ENCODE assay signal across 30 cellular contexts in genomic region chr13:43319617-43320444, GRCh38.
A peak's percentile ranks its signal among the peaks of the same experiment; 100 is the strongest.
DNase-seq lines count a peak whose midpoint lies in the region; ATAC-seq, FAIRE-seq and TF ChIP-seq lines count a peak whose summit lies in the region.
"Had no signal": no experiment of that assay in that cellular context is flagged by ENCODE, and none has a peak within 500 bp of the region (broad histone marks: within the 10 kb centered on the region; RNA-seq: fewer than 3 reads in every experiment).

No MANE protein-coding gene starts in this region.

- peaks cover 6% of the 10 kb centered on the region for H3K27me3 Mint-ChIP-seq in astrocyte (ENCODE audit: low read depth, unreplicated experiment)

- H2BK15ac ChIP-seq in neuronal stem cell (ENCODE audit: low read length), result no peak overlapping the region

- no peak overlapping the region for H4K8ac ChIP-seq in neuronal stem cell (ENCODE audit: low read depth, low read length)

- WGBS in neuronal stem cell (ENCODE audit: extremely low coverage in 2 of 2, insufficient read length in 2 of 2, insufficient replicate concordance in 1 of 2), 2 donors, result no CpG with 5 or more reads among the region's 10 CpGs

- no peaks in the 10 kb centered on the region for H4K20me1 ChIP-seq in astrocyte (ENCODE audit: insufficient read depth, low read length)

- no peaks in the 10 kb centered on the region for H3K79me2 ChIP-seq in astrocyte (ENCODE audit: insufficient read depth, low read length)

- H3K79me1 ChIP-seq in neuronal stem cell (ENCODE audit: low read depth, low read length), result no peaks in the 10 kb centered on the region

- H2AFZ ChIP-seq in astrocyte (ENCODE audit: low read depth, low read length), result peak overlapping the region; percentile 13
- peak overlapping the region; percentile 79 for H2AFZ ChIP-seq in neuronal stem cell (ENCODE audit: low read length)

- no peaks in the 10 kb centered on the region for H3K36me3 Mint-ChIP-seq in astrocyte (ENCODE audit: low read depth, unreplicated experiment)
- H3K36me3 Mint-ChIP-seq: CD8-positive, alpha-beta T cell had no signal

- H3K4me3 ChIP-seq in H7 (ENCODE audit: insufficient read depth, low read depth, low read length), result no peak overlapping the region
- H3K4me3 ChIP-seq in astrocyte (ENCODE audit: insufficient read depth, low read depth, low read length), result no peak overlapping the region
- H3K4me3 ChIP-seq in kidney (ENCODE audit: low read length in 2 of 2), result no peak overlapping the region
- H3K4me3 ChIP-seq in neuronal stem cell (ENCODE audit: low read length in 2 of 2), result no peak overlapping the region
- no peak overlapping the region for H3K4me3 ChIP-seq in tibial artery
- H3K4me3 ChIP-seq: adrenal gland, cardiac muscle cell, SK-N-MC had no signal

- no peak for ATAC-seq in GM21367 (IDR thresholded peaks at IDR 0.05; ENCODE audit: unreplicated experiment)
- ATAC-seq: activated CD4-positive, alpha-beta T cell treated with anti-CD3 and anti-CD28 coated beads for 36 hours; CD8-positive, alpha-beta T cell; left cardiac atrium had no signal

- H3K9ac ChIP-seq in astrocyte (ENCODE audit: low read length) (no peak overlapping the region), kidney (ENCODE audit: low read length in 2 of 2) (no peak overlapping the region), neuronal stem cell (ENCODE audit: low read depth, low read length, poor library complexity) (no peak overlapping the region)
- H3K9ac ChIP-seq: KMS-11 had no signal

- H3K4me1 ChIP-seq in astrocyte (ENCODE audit: insufficient read depth, low read length), result peaks cover 15% of the 10 kb centered on the region
- peaks cover 0 to 6% of the 10 kb centered on the region in 2 donors for H3K4me1 ChIP-seq in kidney (ENCODE audit: control insufficient read depth in 1 of 2, insufficient read depth in 1 of 2, low read depth in 1 of 2, low read length in 2 of 2)
- H3K4me1 ChIP-seq in neuronal stem cell (ENCODE audit: control insufficient read depth in 2 of 2, insufficient read depth in 1 of 2, low read depth in 1 of 2, low read length in 2 of 2), result peaks cover 9 to 13% of the 10 kb centered on the region in 2 donors
- H3K4me1 ChIP-seq in tibial artery, result peaks cover 0 to 14% (median 9%) of the 10 kb centered on the region in 4 donors

- H3K4me1 Mint-ChIP-seq in astrocyte (ENCODE audit: low read depth, unreplicated experiment), result peaks cover 20% of the 10 kb centered on the region
- H3K4me1 Mint-ChIP-seq: activated CD4-positive, alpha-beta T cell treated with anti-CD3 and anti-CD28 coated beads for 36 hours had no signal

- no peaks in the 10 kb centered on the region for H3K9me3 ChIP-seq in astrocyte (ENCODE audit: insufficient read depth, low read depth, low read length)
- H3K9me3 ChIP-seq in kidney (ENCODE audit: control insufficient read depth in 1 of 2, low read length in 2 of 2), result no peaks in the 10 kb centered on the region
- H3K9me3 ChIP-seq in neuronal stem cell (replicated peaks in 1 of 2; ENCODE audit: control insufficient read depth in 2 of 2, insufficient read depth in 1 of 2, low read depth in 1 of 2, low read length in 2 of 2), result no peaks in the 10 kb centered on the region
- H3K9me3 ChIP-seq in tibial artery, result no peaks in the 10 kb centered on the region
- H3K9me3 ChIP-seq: adrenal gland had no signal

- H3K23ac ChIP-seq in neuronal stem cell (ENCODE audit: low read depth, low read length, poor library complexity), result no peak overlapping the region

- H3K4ac ChIP-seq in neuronal stem cell (ENCODE audit: low read length), result no peak overlapping the region

- H3K27ac ChIP-seq in astrocyte (ENCODE audit: low read depth, low read length), result no peak overlapping the region
- peak overlapping the region; percentile 32 to 69 for H3K27ac ChIP-seq in kidney (ENCODE audit: low read depth in 2 of 2, low read length in 2 of 2)
- H3K27ac ChIP-seq in neuronal stem cell (replicated peaks; ENCODE audit: low read length), result peak overlapping the region; percentile 10
- H3K27ac ChIP-seq in tibial artery, result no peak overlapping the region
- H3K27ac ChIP-seq: adrenal gland, cardiac muscle cell, KMS-11, SK-N-MC had no signal

- no peak overlapping the region for H2BK120ac ChIP-seq in neuronal stem cell (ENCODE audit: low read depth, low read length)

- H3K18ac ChIP-seq in neuronal stem cell (ENCODE audit: low read length), result no peak overlapping the region

- H3K27ac Mint-ChIP-seq in astrocyte (ENCODE audit: unreplicated experiment), result no peak overlapping the region
- H3K27ac Mint-ChIP-seq: activated CD4-positive, alpha-beta T cell treated with anti-CD3 and anti-CD28 coated beads for 36 hours; CD8-positive, alpha-beta T cell; progenitor cell of endocrine pancreas had no signal

- H3K4me2 ChIP-seq in astrocyte (ENCODE audit: low read length) (no peak overlapping the region), neuronal stem cell (ENCODE audit: insufficient read depth, low read length, poor library complexity, severe bottlenecking) (no peak overlapping the region)
- H3K4me2 ChIP-seq: KMS-11 had no signal

- H3K36me3 ChIP-seq in H7 (replicated peaks; ENCODE audit: control insufficient read depth, insufficient read depth, low read length) (no peaks in the 10 kb centered on the region), astrocyte (ENCODE audit: insufficient read depth, low read length) (no peaks in the 10 kb centered on the region), kidney (ENCODE audit: control insufficient read depth in 1 of 2, insufficient read depth in 2 of 2, low read length in 2 of 2) (no peaks in the 10 kb centered on the region), neuronal stem cell (replicated peaks in 1 of 2; ENCODE audit: control insufficient read depth in 2 of 2, insufficient read depth in 2 of 2, low read length in 2 of 2) (no peaks in the 10 kb centered on the region), tibial artery (no peaks in the 10 kb centered on the region)
- H3K36me3 ChIP-seq: adrenal gland, cardiac muscle cell had no signal

- no peaks in the 10 kb centered on the region for H3K9me3 Mint-ChIP-seq in astrocyte (ENCODE audit: unreplicated experiment)
- H3K9me3 Mint-ChIP-seq: CD8-positive, alpha-beta T cell; neural crest cell had no signal

- no peak overlapping the region for H3K4me3 Mint-ChIP-seq in astrocyte (ENCODE audit: unreplicated experiment)
- H3K4me3 Mint-ChIP-seq: activated CD4-positive, alpha-beta T cell treated with anti-CD3 and anti-CD28 coated beads for 36 hours; CD8-positive, alpha-beta T cell; neural crest cell had no signal

- H3K27me3 ChIP-seq in H7 (ENCODE audit: control insufficient read depth, insufficient read depth, low read length) (no peaks in the 10 kb centered on the region), astrocyte (ENCODE audit: insufficient read depth, low read length) (peaks cover 5% of the 10 kb centered on the region), neuronal stem cell (ENCODE audit: control insufficient read depth in 3 of 3, insufficient read depth in 3 of 3, low read depth in 1 of 3, low read length in 3 of 3) (no peaks in the 10 kb centered on the region), tibial artery (no peaks in the 10 kb centered on the region)
- H3K27me3 ChIP-seq: adrenal gland, cardiac muscle cell had no signal

- FAIRE-seq in astrocyte (lab: Jason Lieb, UNC) (no peak), kidney (lab: Jason Lieb, UNC) (no peak)
- FAIRE-seq: A204.1, G401.6 had no signal

- no peak overlapping the region for H3K14ac ChIP-seq in neuronal stem cell (ENCODE audit: low read length)

- intact Hi-C loops in kidney (cut with DNase I) (no loop called here), tibial artery (cut with DNase I; ENCODE audit: low total_unique reads) (no loop called here)

- no peak overlapping the region for H2BK12ac ChIP-seq in neuronal stem cell (ENCODE audit: low read length)

- peak; percentile 28 for DNase-seq in H7
- peak; percentile 30 for DNase-seq in astrocyte (ENCODE audit: low read depth)
- DNase-seq in kidney, result no peak
- DNase-seq in neuronal stem cell (ENCODE audit: low spot score), result no peak
- DNase-seq in NCI-H510A treated with DMSO at 0.1 percent for 48 hours (lab: John Stamatoyannopoulos, UW), result no peak
- no peak for DNase-seq in tibial artery
- DNase-seq in DMS79 (lab: John Stamatoyannopoulos, UW), result no peak
- DNase-seq: activated CD4-positive, alpha-beta T cell treated with anti-CD3 and anti-CD28 coated beads for 36 hours; activated CD8-positive, alpha-beta memory T cell treated with anti-CD3 and anti-CD28 coated beads for 24 hours; activated T-cell treated with anti-CD3 and anti-CD28 coated beads, Interleukin-2, amount 50 U/mL, for 1 hour; adrenal gland; AML-193; CD8-positive, alpha-beta T cell; cortex of kidney; glutamatergic neuron; left cardiac atrium; NCI-H1694; NCI-H2171; NCI-H524 treated with DMSO at 0.1 percent for 48 hours; RPMI8226; stimulated activated CD4-positive, alpha-beta T cell treated with anti-CD3 and anti-CD28 coated beads, Interleukin-1b, Interleukin-23, amount 100 ng/mL, for 48 hours; T-helper 2 cell had no signal

- H4K91ac ChIP-seq in neuronal stem cell (ENCODE audit: low read depth, low read length, poor library complexity), result no peak overlapping the region

- no peak overlapping the region for H2AK5ac ChIP-seq in neuronal stem cell (ENCODE audit: low read depth, low read length)

- TF ChIP-seq CTCF in astrocyte (IDR thresholded peaks at IDR 0.05; ENCODE audit: insufficient read depth, low read depth, low read length), result no peak
- TF ChIP-seq CTCF in kidney (IDR thresholded peaks at IDR 0.05; ENCODE audit: borderline replicate concordance, extremely low read depth, insufficient read depth), result no peak
- TF ChIP-seq CTCF in tibial artery (IDR thresholded peaks at IDR 0.05), result no peak

- H2BK5ac ChIP-seq in neuronal stem cell (ENCODE audit: low read length), result no peak overlapping the region

Comparison
In these comparisons a context has a peak if more than half of its experiments do, and no peak if none do; other contexts are left out.
1. DNase-seq: peak in H7 (single experiment) and astrocyte (single experiment); none in kidney (single experiment), neuronal stem cell (single experiment), NCI-H510A treated with DMSO at 0.1 percent for 48 hours (single experiment), tibial artery (0 of 2) and DMS79 (single experiment).
2. H3K27ac ChIP-seq: peak in kidney (2 of 2) and neuronal stem cell (single experiment); none in astrocyte (single experiment) and tibial artery (0 of 2).